18 cellular contexts compared by ENCODE assay signal in the genomic region with DNA sequence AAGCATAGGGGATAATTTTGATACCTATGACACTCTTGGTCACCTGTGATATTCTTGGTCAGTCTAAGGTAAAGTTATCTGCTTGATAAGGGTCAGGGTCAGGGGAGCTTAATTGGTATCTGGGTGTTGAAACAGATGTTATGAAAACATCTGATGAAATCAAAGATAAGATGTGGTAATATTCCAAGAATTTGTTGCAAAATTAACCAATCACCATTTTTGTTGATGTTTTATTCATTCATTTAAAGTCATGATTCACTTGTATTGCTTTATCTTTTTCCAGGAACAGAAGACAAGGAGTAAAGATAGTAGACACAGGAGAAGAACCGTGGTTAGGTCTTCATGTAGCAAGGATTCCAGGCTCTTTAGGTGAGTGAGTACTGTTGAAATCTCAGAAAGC.
DNase-seq lines count a peak whose midpoint lies in the region; ATAC-seq and TF ChIP-seq lines count a peak whose summit lies in the region.
"Had no signal": no experiment of that assay in that cellular context is flagged by ENCODE, and none has a peak within 500 bp of the region (broad histone marks: within the 10 kb centered on the region; RNA-seq: fewer than 3 reads in every experiment).

No MANE protein-coding gene starts in this region.

- no peak for TF ChIP-seq CTCF in MCF 10A (IDR thresholded peaks at IDR 0.05; ENCODE audit: unreplicated experiment)
- TF ChIP-seq CTCF in breast epithelium (IDR thresholded peaks at IDR 0.05), result no peak
- TF ChIP-seq CTCF in mesothelial cell of epicardium (IDR thresholded peaks at IDR 0.05; ENCODE audit: unreplicated experiment), result no peak
- no peak for TF ChIP-seq CTCF in osteocyte (IDR thresholded peaks at IDR 0.05)

- H3K4me1 Mint-ChIP-seq in MCF 10A (ENCODE audit: insufficient read depth, unreplicated experiment), result peaks cover 21% of the 10 kb centered on the region
- H3K4me1 Mint-ChIP-seq in mesothelial cell of epicardium, result peaks cover 21% of the 10 kb centered on the region
- H3K4me1 Mint-ChIP-seq in osteocyte (ENCODE audit: unreplicated experiment), result no peaks in the 10 kb centered on the region
- H3K4me1 Mint-ChIP-seq: CD4-positive, alpha-beta memory T cell; GM23338 had no signal

- intact Hi-C loops in MCF 10A (cut with micrococcal nuclease) (no loop called here), breast epithelium (cut with DNase I; ENCODE audit: low total_unique reads) (no loop called here)

- H3K36me3 ChIP-seq in breast epithelium (no peaks in the 10 kb centered on the region), mesenchymal stem cell (ENCODE audit: control insufficient read depth in 1 of 2, insufficient read depth in 2 of 2, low read depth in 1 of 2, low read length in 2 of 2) (peaks cover 6 to 85% of the 10 kb centered on the region in 2 experiments)
- H3K36me3 ChIP-seq: Peyer's patch had no signal

- no peak overlapping the region for H2BK12ac ChIP-seq in mesenchymal stem cell (ENCODE audit: low read length in 2 of 2)

- no peak for TF ChIP-seq POLR2A in breast epithelium (IDR thresholded peaks at IDR 0.05)

- H3K27me3 Mint-ChIP-seq in MCF 10A (ENCODE audit: insufficient read depth, unreplicated experiment) (no peaks in the 10 kb centered on the region), mesothelial cell of epicardium (ENCODE audit: low read depth) (no peaks in the 10 kb centered on the region), osteocyte (ENCODE audit: unreplicated experiment) (no peaks in the 10 kb centered on the region)
- H3K27me3 Mint-ChIP-seq: CD4-positive, alpha-beta memory T cell had no signal

- ATAC-seq in GM21576 (IDR thresholded peaks at IDR 0.05; ENCODE audit: unreplicated experiment) (no peak), GM19395 (IDR thresholded peaks at IDR 0.05; ENCODE audit: unreplicated experiment) (no peak)
- ATAC-seq: GM23338, Right ventricle myocardium inferior had no signal

- H2BK120ac ChIP-seq in mesenchymal stem cell (ENCODE audit: low read depth, low read length), result no peak overlapping the region

- H3K14ac ChIP-seq in mesenchymal stem cell (ENCODE audit: low read length in 2 of 2), result no peak overlapping the region

- peaks cover 61% of the 10 kb centered on the region for H3K36me3 Mint-ChIP-seq in MCF 10A (ENCODE audit: insufficient read depth, unreplicated experiment)
- H3K36me3 Mint-ChIP-seq in mesothelial cell of epicardium, result peaks cover 40% of the 10 kb centered on the region
- peaks cover 20% of the 10 kb centered on the region for H3K36me3 Mint-ChIP-seq in osteocyte (ENCODE audit: unreplicated experiment)
- H3K36me3 Mint-ChIP-seq: CD4-positive, alpha-beta memory T cell had no signal

- no peak overlapping the region for H2AK5ac ChIP-seq in mesenchymal stem cell (ENCODE audit: low read length, severe bottlenecking)

- H3K23ac ChIP-seq in mesenchymal stem cell (ENCODE audit: low read length in 2 of 2), result no peak overlapping the region

- no peak overlapping the region for H4K91ac ChIP-seq in mesenchymal stem cell (ENCODE audit: low read length)

- H3K27me3 ChIP-seq in breast epithelium, result no peaks in the 10 kb centered on the region
- H3K27me3 ChIP-seq in mesenchymal stem cell (ENCODE audit: control insufficient read depth in 1 of 2, insufficient read depth in 1 of 2, low read length in 2 of 2), result no peaks in the 10 kb centered on the region
- H3K27me3 ChIP-seq: Peyer's patch had no signal

- H3K4me3 ChIP-seq in breast epithelium (no peak overlapping the region), mesenchymal stem cell (ENCODE audit: insufficient read depth in 1 of 2, low read depth in 1 of 2, low read length in 2 of 2) (no peak overlapping the region)
- H3K4me3 ChIP-seq: GM23338, Peyer's patch had no signal

- H2BK15ac ChIP-seq in mesenchymal stem cell (ENCODE audit: low read depth, poor library complexity, severe bottlenecking), result no peak overlapping the region

- peaks cover 9% of the 10 kb centered on the region for H3K9me3 Mint-ChIP-seq in MCF 10A (ENCODE audit: unreplicated experiment)
- no peaks in the 10 kb centered on the region for H3K9me3 Mint-ChIP-seq in mesothelial cell of epicardium
- peaks cover 5% of the 10 kb centered on the region for H3K9me3 Mint-ChIP-seq in osteocyte (ENCODE audit: unreplicated experiment)
- H3K9me3 Mint-ChIP-seq: GM23338 had no signal

- H2AFZ ChIP-seq in mesenchymal stem cell (ENCODE audit: low read depth, low read length), result no peak overlapping the region
- H2AFZ ChIP-seq: GM23338 had no signal

- no TSS peak for BruUV-seq in MCF 10A (replicated peaks; lab: Mats Ljungman, UMichigan)

- H3K4me1 ChIP-seq in breast epithelium (no peaks in the 10 kb centered on the region), mesenchymal stem cell (ENCODE audit: control insufficient read depth, insufficient read depth, low read depth, low read length) (peaks cover 1% of the 10 kb centered on the region)
- H3K4me1 ChIP-seq: Peyer's patch had no signal

- no peak overlapping the region for H3K18ac ChIP-seq in mesenchymal stem cell (ENCODE audit: low read depth in 1 of 2, low read length in 2 of 2)

- H3K4me3 Mint-ChIP-seq in MCF 10A (ENCODE audit: unreplicated experiment) (no peak overlapping the region), mesothelial cell of epicardium (no peak overlapping the region), osteocyte (ENCODE audit: unreplicated experiment) (no peak overlapping the region)
- H3K4me3 Mint-ChIP-seq: CD4-positive, alpha-beta memory T cell; GM23338 had no signal

- WGBS in mesenchymal stem cell, result 100% methylated on average over 1 of the region's 1 CpG

- H4K8ac ChIP-seq in mesenchymal stem cell (ENCODE audit: low read length), result no peak overlapping the region

- H3K9me3 ChIP-seq in breast epithelium (no peaks in the 10 kb centered on the region), mesenchymal stem cell (ENCODE audit: control insufficient read depth, low read length) (no peaks in the 10 kb centered on the region)
- H3K9me3 ChIP-seq: Peyer's patch had no signal

- POLR2A ChIA-PET in MCF 10A (lab: Yijun Ruan, JAX), result interaction anchor here (0.9 to 1.9 kb wide), 3 partner anchors 11 to 103 kb away, joined by 4 to 5 read pairs (median 4); a partner anchor contains a TSS

- CTCF ChIA-PET in MCF 10A (lab: Yijun Ruan, JAX), result interaction anchor here (0.8 to 1.5 kb wide), 2 partner anchors 506 to 641 kb away, joined by 3 to 4 read pairs; no protein-coding TSS in a partner anchor

- peak; percentile 27 for DNase-seq in MCF 10A (ENCODE audit: unreplicated experiment)
- DNase-seq in breast epithelium (ENCODE audit: low spot score in 2 of 2), result no peak
- DNase-seq in epithelial cell of prostate (ENCODE audit: low read depth, low spot score), result no peak
- DNase-seq in mesothelial cell of epicardium (ENCODE audit: low spot score in 2 of 2, unreplicated experiment in 2 of 2), result no peak
- no peak for DNase-seq in mesenchymal stem cell
- DNase-seq in osteocyte (ENCODE audit: extremely low spot score, unreplicated experiment), result no peak
- DNase-seq: 8988T; Calu3; CD4-positive, alpha-beta memory T cell; NCI-H1436 treated with DMSO at 0.1 percent for 48 hours; NCI-H2029 treated with DMSO at 0.1 percent for 48 hours; NCI-H2171 treated with DMSO at 0.1 percent for 48 hours; NCI-H82; Peyer's patch had no signal

- H3K4ac ChIP-seq in mesenchymal stem cell (ENCODE audit: low read depth in 1 of 2, low read length in 2 of 2), result no peak overlapping the region

- H3K9ac ChIP-seq in mesenchymal stem cell (ENCODE audit: low read length), result no peak overlapping the region

- no peak overlapping the region for H3K27ac ChIP-seq in breast epithelium
- H3K27ac ChIP-seq in epithelial cell of prostate, result peak overlapping the region; percentile 47
- H3K27ac ChIP-seq in mesenchymal stem cell (ENCODE audit: low read length, poor library complexity, severe bottlenecking), result no peak overlapping the region
- H3K27ac ChIP-seq: Peyer's patch had no signal

- H3K4me2 ChIP-seq in mesenchymal stem cell (ENCODE audit: low read length, poor library complexity, severe bottlenecking), result no peak overlapping the region
- H3K4me2 ChIP-seq: GM23338 had no signal

- H2BK5ac ChIP-seq in mesenchymal stem cell (ENCODE audit: low read depth, low read length, poor library complexity, severe bottlenecking), result no peak overlapping the region

- H3K79me1 ChIP-seq in mesenchymal stem cell (replicated peaks; ENCODE audit: low read length, poor library complexity, severe bottlenecking), result peaks cover 3% of the 10 kb centered on the region

- H3K27ac Mint-ChIP-seq in MCF 10A (ENCODE audit: low read depth, unreplicated experiment) (peak overlapping the region; percentile 44), mesothelial cell of epicardium (peak overlapping the region; percentile 39), osteocyte (ENCODE audit: unreplicated experiment) (no peak overlapping the region)
- H3K27ac Mint-ChIP-seq: CD4-positive, alpha-beta memory T cell; GM23338 had no signal
